8 cellular contexts compared by ENCODE assay signal in the genomic region with DNA sequence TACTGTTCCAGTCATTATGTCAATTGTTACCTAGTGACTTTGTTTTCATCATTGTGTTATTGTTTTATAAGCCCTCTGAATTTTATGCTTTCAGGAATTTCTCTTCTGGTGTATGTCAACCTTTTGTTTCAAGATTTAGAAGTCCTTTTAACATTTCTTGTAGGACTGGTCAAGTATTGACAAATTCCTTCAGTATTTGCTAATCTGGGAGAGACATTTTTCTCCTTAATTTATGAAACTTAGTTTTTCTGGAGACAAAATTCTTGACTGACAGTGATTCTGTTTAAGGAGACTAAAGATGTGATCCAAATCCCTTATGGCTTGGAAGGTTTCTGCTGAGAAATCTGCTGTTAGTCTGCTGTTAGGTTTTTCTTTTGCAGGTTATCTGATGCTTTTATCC.
"Had no signal": no experiment of that assay in that cellular context is flagged by ENCODE, and none has a peak within 500 bp of the region (broad histone marks: within the 10 kb centered on the region; RNA-seq: fewer than 3 reads in every experiment).

No MANE protein-coding gene starts in this region.

- DNase-seq: GDM1, GF-D8 had no signal

- ATAC-seq: GM12878 had no signal

- H3K4me3 ChIP-seq: GM12878 had no signal

- FAIRE-seq: G401.6, GM12878, GM12891, GM12892, GM18507, GM19239 had no signal
